2 cellular contexts compared by ENCODE assay signal in the genomic region with DNA sequence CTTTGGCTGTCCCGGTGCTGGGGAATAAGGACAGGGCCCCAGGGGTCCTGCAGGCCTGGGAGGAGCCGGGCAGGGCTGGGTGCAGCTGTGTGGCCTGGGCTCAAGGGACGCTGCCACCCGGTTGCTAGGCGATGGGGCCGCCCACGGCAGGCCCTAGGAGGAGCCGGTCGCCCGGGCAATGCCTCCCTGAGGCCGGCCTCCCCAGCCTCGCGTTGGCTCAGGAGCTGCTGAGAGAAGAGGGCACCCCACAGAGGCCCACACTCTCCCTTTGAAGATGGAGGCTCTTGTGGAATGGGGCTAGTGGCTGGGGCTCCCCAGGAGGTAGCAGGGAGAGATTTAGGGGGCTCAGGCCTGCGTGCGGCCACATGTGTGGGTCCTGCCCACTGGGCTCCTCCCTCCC.
A peak's percentile ranks its signal among the peaks of the same experiment; 100 is the strongest.
TF ChIP-seq lines count a peak whose summit lies in the region.

A gene (minus strand): TSS at position 109 of the 400 bp plus-strand sequence. CDS start 120 bp downstream, outside the sequence.

TF ChIP-seq in Ishikawa, 13 proteins besides CTCF, POLR2A, EP300 and RAD21:
- TF ChIP-seq, protein P1, sequence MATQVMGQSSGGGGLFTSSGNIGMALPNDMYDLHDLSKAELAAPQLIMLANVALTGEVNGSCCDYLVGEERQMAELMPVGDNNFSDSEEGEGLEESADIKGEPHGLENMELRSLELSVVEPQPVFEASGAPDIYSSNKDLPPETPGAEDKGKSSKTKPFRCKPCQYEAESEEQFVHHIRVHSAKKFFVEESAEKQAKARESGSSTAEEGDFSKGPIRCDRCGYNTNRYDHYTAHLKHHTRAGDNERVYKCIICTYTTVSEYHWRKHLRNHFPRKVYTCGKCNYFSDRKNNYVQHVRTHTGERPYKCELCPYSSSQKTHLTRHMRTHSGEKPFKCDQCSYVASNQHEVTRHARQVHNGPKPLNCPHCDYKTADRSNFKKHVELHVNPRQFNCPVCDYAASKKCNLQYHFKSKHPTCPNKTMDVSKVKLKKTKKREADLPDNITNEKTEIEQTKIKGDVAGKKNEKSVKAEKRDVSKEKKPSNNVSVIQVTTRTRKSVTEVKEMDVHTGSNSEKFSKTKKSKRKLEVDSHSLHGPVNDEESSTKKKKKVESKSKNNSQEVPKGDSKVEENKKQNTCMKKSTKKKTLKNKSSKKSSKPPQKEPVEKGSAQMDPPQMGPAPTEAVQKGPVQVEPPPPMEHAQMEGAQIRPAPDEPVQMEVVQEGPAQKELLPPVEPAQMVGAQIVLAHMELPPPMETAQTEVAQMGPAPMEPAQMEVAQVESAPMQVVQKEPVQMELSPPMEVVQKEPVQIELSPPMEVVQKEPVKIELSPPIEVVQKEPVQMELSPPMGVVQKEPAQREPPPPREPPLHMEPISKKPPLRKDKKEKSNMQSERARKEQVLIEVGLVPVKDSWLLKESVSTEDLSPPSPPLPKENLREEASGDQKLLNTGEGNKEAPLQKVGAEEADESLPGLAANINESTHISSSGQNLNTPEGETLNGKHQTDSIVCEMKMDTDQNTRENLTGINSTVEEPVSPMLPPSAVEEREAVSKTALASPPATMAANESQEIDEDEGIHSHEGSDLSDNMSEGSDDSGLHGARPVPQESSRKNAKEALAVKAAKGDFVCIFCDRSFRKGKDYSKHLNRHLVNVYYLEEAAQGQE (IDR thresholded peaks at IDR 0.05; ENCODE audit: low read depth) = no peak
- TF ChIP-seq EGR1 (IDR thresholded peaks at IDR 0.05) (peak; percentile 82), TCF12 (IDR thresholded peaks at IDR 0.05; ENCODE audit: low read depth) (no peak), CREB1 (IDR thresholded peaks at IDR 0.05; ENCODE audit: low read depth) (no peak)
- TF ChIP-seq, protein P2, sequence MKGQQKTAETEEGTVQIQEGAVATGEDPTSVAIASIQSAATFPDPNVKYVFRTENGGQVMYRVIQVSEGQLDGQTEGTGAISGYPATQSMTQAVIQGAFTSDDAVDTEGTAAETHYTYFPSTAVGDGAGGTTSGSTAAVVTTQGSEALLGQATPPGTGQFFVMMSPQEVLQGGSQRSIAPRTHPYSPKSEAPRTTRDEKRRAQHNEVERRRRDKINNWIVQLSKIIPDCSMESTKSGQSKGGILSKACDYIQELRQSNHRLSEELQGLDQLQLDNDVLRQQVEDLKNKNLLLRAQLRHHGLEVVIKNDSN (IDR thresholded peaks at IDR 0.05) = no peak

TF ChIP-seq in GM12878, 131 proteins besides CTCF, POLR2A, EP300 and RAD21 (continued from another document):
- TF ChIP-seq ZNF274 (IDR thresholded peaks at IDR 0.05; ENCODE audit: insufficient read depth, insufficient read length) = no peak
- TF ChIP-seq CEBPB (IDR thresholded peaks at IDR 0.05; ENCODE audit: borderline replicate concordance in 1 of 2, low read depth in 2 of 2, low read length in 2 of 2) = no peak
- TF ChIP-seq CHD1 (IDR thresholded peaks at IDR 0.05; ENCODE audit: low read depth, low read length) = no peak
- TF ChIP-seq RAD51 (IDR thresholded peaks at IDR 0.05) = no peak
- TF ChIP-seq CHD4 (IDR thresholded peaks at IDR 0.05) = no peak
- TF ChIP-seq YY1 (IDR thresholded peaks at IDR 0.05; ENCODE audit: low read depth, low read length) = no peak
- no peak for TF ChIP-seq RCOR1 (conservative IDR thresholded peaks at IDR 0.05; ENCODE audit: low read depth, low read length)
- TF ChIP-seq, protein P3, sequence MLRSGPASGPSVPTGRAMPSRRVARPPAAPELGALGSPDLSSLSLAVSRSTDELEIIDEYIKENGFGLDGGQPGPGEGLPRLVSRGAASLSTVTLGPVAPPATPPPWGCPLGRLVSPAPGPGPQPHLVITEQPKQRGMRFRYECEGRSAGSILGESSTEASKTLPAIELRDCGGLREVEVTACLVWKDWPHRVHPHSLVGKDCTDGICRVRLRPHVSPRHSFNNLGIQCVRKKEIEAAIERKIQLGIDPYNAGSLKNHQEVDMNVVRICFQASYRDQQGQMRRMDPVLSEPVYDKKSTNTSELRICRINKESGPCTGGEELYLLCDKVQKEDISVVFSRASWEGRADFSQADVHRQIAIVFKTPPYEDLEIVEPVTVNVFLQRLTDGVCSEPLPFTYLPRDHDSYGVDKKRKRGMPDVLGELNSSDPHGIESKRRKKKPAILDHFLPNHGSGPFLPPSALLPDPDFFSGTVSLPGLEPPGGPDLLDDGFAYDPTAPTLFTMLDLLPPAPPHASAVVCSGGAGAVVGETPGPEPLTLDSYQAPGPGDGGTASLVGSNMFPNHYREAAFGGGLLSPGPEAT (IDR thresholded peaks at IDR 0.05; ENCODE audit: low read depth) = no peak
- TF ChIP-seq CBFB (IDR thresholded peaks at IDR 0.05; ENCODE audit: low read depth) = no peak
- no peak for TF ChIP-seq FOXK2 (IDR thresholded peaks at IDR 0.05)
- no peak for TF ChIP-seq ASH2L (IDR thresholded peaks at IDR 0.05; ENCODE audit: borderline replicate concordance, low read depth)
